ENCODE assay signal across 8 cellular contexts in genomic region chrX:317424-318067, GRCh38. TPM values are rescaled to one million over a fixed set of nuclear protein-coding genes. Genes with fewer than 3 reads are reported as not detected.
DNase-seq lines count a peak whose midpoint lies in the region; TF ChIP-seq lines count a peak whose summit lies in the region.

No MANE protein-coding gene starts in this region.

- no peak overlapping the region for H2BK120ac ChIP-seq in mesendoderm (ENCODE audit: low read depth, low read length)

- H2BK5ac ChIP-seq in mesendoderm (ENCODE audit: low read length), result no peak overlapping the region

- H3K36me3 Mint-ChIP-seq in activated T-cell treated with anti-CD3 and anti-CD28 coated beads, Interleukin-2, amount 50 U/mL, for 24 hours (ENCODE audit: low read depth), result peaks cover 20% of the 10 kb centered on the region

- H3K79me1 ChIP-seq in mesendoderm (ENCODE audit: low read length), result peaks cover 2% of the 10 kb centered on the region

- H3K27ac ChIP-seq in liver (ENCODE audit: low read depth in 1 of 2, low read length in 2 of 2), result peak overlapping the region; percentile 84 to 91
- H3K27ac ChIP-seq in tibial nerve, result peak overlapping the region; percentile 91 to 99 (median 96)
- no peak overlapping the region for H3K27ac ChIP-seq in mesendoderm (ENCODE audit: low read depth, low read length)

- H3K18ac ChIP-seq in mesendoderm (ENCODE audit: low read length), result no peak overlapping the region

- H3K4me1 ChIP-seq in adipocyte (ENCODE audit: control insufficient read depth, insufficient read depth, low read length) (peaks cover 6% of the 10 kb centered on the region), liver (ENCODE audit: control insufficient read depth in 4 of 4, insufficient read depth in 4 of 4, low read length in 3 of 4) (peaks cover 10 to 20% (median 14%) of the 10 kb centered on the region in 4 donors), tibial nerve (peaks cover 0 to 32% (median 13%) of the 10 kb centered on the region in 4 donors), mesendoderm (ENCODE audit: control insufficient read depth, low read depth, low read length) (no peaks in the 10 kb centered on the region)

- H4K8ac ChIP-seq in mesendoderm (ENCODE audit: low read depth, low read length), result no peak overlapping the region

- H2AK5ac ChIP-seq in mesendoderm (ENCODE audit: low read length), result no peak overlapping the region

- no peak overlapping the region for H3K4ac ChIP-seq in mesendoderm (ENCODE audit: low read depth, low read length)

- no peak for TF ChIP-seq CTCF in liver (IDR thresholded peaks at IDR 0.05; ENCODE audit: low read depth, low read length, missing input control)
- TF ChIP-seq CTCF in tibial nerve (IDR thresholded peaks at IDR 0.05), result no peak

- no peak for TF ChIP-seq RAD21 in liver (IDR thresholded peaks at IDR 0.05)

- no peak overlapping the region for H4K5ac ChIP-seq in mesendoderm (ENCODE audit: low read length)

- WGBS in liver, result 52% methylated on average over 28 of the region's 28 CpGs
- WGBS in tibial nerve, 2 donors, result 46 to 49% methylated on average over 18 to 27 of the region's 28 CpGs
- no CpG with 5 or more reads among the region's 28 CpGs for WGBS in mesendoderm (ENCODE audit: extremely low coverage, insufficient coverage, low lambda C conversion rate)

- H3K27me3 ChIP-seq in adipocyte (replicated peaks; ENCODE audit: control insufficient read depth, insufficient read depth, low read length), result no peaks in the 10 kb centered on the region
- no peaks in the 10 kb centered on the region for H3K27me3 ChIP-seq in liver (ENCODE audit: control insufficient read depth in 4 of 4, insufficient read depth in 4 of 4, low read length in 3 of 4)
- no peaks in the 10 kb centered on the region for H3K27me3 ChIP-seq in tibial nerve
- no peaks in the 10 kb centered on the region for H3K27me3 ChIP-seq in mesendoderm (ENCODE audit: insufficient read depth, low read length, poor library complexity)

- no peak overlapping the region for H2BK15ac ChIP-seq in mesendoderm (replicated peaks; ENCODE audit: low read depth)

- peak overlapping the region; percentile 100 for H3K27ac Mint-ChIP-seq in activated T-cell treated with anti-CD3 and anti-CD28 coated beads, Interleukin-2, amount 50 U/mL, for 24 hours

- no peak overlapping the region for H3K56ac ChIP-seq in mesendoderm (ENCODE audit: low read length)

- no peak for TF ChIP-seq POLR2A in tibial nerve (IDR thresholded peaks at IDR 0.05)

- peaks cover 5% of the 10 kb centered on the region for H3K79me2 ChIP-seq in mesendoderm (ENCODE audit: control insufficient read depth, insufficient read depth, low read length)

- H3K4me3 Mint-ChIP-seq in activated T-cell treated with anti-CD3 and anti-CD28 coated beads, Interleukin-2, amount 50 U/mL, for 24 hours, result peak overlapping the region; percentile 93

- H3K27me3 Mint-ChIP-seq in activated T-cell treated with anti-CD3 and anti-CD28 coated beads, Interleukin-2, amount 50 U/mL, for 24 hours, result no peaks in the 10 kb centered on the region

- DNase-seq in activated T-cell treated with anti-CD3 and anti-CD28 coated beads, Interleukin-2, amount 50 U/mL, for 24 hours, result no peak
- DNase-seq in activated T-cell treated with anti-CD3 and anti-CD28 coated beads, Interleukin-2, amount 50 U/mL, for 1 hour, result no peak
- DNase-seq in adipocyte (ENCODE audit: low read depth) (no peak), tibial nerve (ENCODE audit: low spot score in 2 of 2) (no peak), NCI-H1105 treated with DMSO at 0.1 percent for 48 hours (lab: John Stamatoyannopoulos, UW) (no peak), mesendoderm (no peak), HK-2 (ENCODE audit: unreplicated experiment) (no peak)

- H3K9me3 Mint-ChIP-seq in activated T-cell treated with anti-CD3 and anti-CD28 coated beads, Interleukin-2, amount 50 U/mL, for 24 hours, result no peaks in the 10 kb centered on the region

- H3K4me3 ChIP-seq in adipocyte (ENCODE audit: low read length) (peak overlapping the region; percentile 84), liver (ENCODE audit: low read depth in 1 of 3, low read length in 3 of 3) (peak overlapping the region in 2 of 3 donors; percentile 78 to 88), tibial nerve (peak overlapping the region; percentile 73 to 91 (median 80)), mesendoderm (ENCODE audit: low read length) (no peak overlapping the region)

- peaks cover 19% of the 10 kb centered on the region for H3K4me1 Mint-ChIP-seq in activated T-cell treated with anti-CD3 and anti-CD28 coated beads, Interleukin-2, amount 50 U/mL, for 24 hours (ENCODE audit: low read depth)

- H3K9ac ChIP-seq in adipocyte (ENCODE audit: low read length), result no peak overlapping the region
- no peak overlapping the region for H3K9ac ChIP-seq in liver (ENCODE audit: low read depth in 1 of 2, low read length in 2 of 2)
- H3K9ac ChIP-seq in mesendoderm (ENCODE audit: low read length), result no peak overlapping the region

- no peak overlapping the region for H3K23ac ChIP-seq in mesendoderm (ENCODE audit: low read length)

- H3K9me3 ChIP-seq in adipocyte (ENCODE audit: control insufficient read depth, low read length), result no peaks in the 10 kb centered on the region
- no peaks in the 10 kb centered on the region for H3K9me3 ChIP-seq in liver (ENCODE audit: control insufficient read depth in 4 of 4, low read length in 3 of 4)
- H3K9me3 ChIP-seq in tibial nerve, result no peaks in the 10 kb centered on the region

- no peak for TF ChIP-seq EP300 in tibial nerve (IDR thresholded peaks at IDR 0.05)

- H3K4me2 ChIP-seq in mesendoderm (ENCODE audit: low read length), result no peak overlapping the region

- peaks cover 25% of the 10 kb centered on the region for H3K36me3 ChIP-seq in adipocyte (ENCODE audit: control insufficient read depth, insufficient read depth, low read length, severe bottlenecking)
- peaks cover 7 to 25% (median 18%) of the 10 kb centered on the region in 4 donors for H3K36me3 ChIP-seq in liver (ENCODE audit: control insufficient read depth in 4 of 4, insufficient read depth in 3 of 4, low read depth in 1 of 4, low read length in 3 of 4)
- peaks cover 2 to 39% (median 3%) of the 10 kb centered on the region in 3 donors for H3K36me3 ChIP-seq in tibial nerve
- no peaks in the 10 kb centered on the region for H3K36me3 ChIP-seq in mesendoderm (ENCODE audit: control insufficient read depth, insufficient read depth, low read length)

TF ChIP-seq in liver, 16 proteins besides CTCF, POLR2A, EP300 and RAD21 (continues in another document):
- TF ChIP-seq SP1 (IDR thresholded peaks at IDR 0.05) (no peak), EGR1 (IDR thresholded peaks at IDR 0.05; ENCODE audit: low read depth in 2 of 2) (no peak), ZBTB33 (IDR thresholded peaks at IDR 0.05) (no peak), YY1 (IDR thresholded peaks at IDR 0.05) (no peak), FOXA1 (IDR thresholded peaks at IDR 0.05) (no peak), FOXA2 (IDR thresholded peaks at IDR 0.05) (no peak), JUND (IDR thresholded peaks at IDR 0.05) (no peak), RXRA (IDR thresholded peaks at IDR 0.05) (no peak), HNF4G (IDR thresholded peaks at IDR 0.05) (no peak), HNF4A (conservative IDR thresholded peaks at IDR 0.05) (no peak), TAF1 (conservative IDR thresholded peaks at IDR 0.05) (no peak), GABPA (IDR thresholded peaks at IDR 0.05 in 1 of 2, conservative IDR thresholded peaks at IDR 0.05 in 1 of 2) (no peak), NR2F2 (IDR thresholded peaks at IDR 0.05) (no peak)
- TF ChIP-seq, protein P1, sequence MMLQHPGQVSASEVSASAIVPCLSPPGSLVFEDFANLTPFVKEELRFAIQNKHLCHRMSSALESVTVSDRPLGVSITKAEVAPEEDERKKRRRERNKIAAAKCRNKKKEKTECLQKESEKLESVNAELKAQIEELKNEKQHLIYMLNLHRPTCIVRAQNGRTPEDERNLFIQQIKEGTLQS (IDR thresholded peaks at IDR 0.05), result no peak
- TF ChIP-seq, protein P2, sequence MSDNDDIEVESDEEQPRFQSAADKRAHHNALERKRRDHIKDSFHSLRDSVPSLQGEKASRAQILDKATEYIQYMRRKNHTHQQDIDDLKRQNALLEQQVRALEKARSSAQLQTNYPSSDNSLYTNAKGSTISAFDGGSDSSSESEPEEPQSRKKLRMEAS (IDR thresholded peaks at IDR 0.05), result no peak

RNA-seq across cellular contexts. Expression of gene GTPBP6, which starts 1.1 kb away (rescaled TPM):
- 10 to 100 TPM; 15.4 to 17.9 TPM for total RNA-seq in liver
- polyA plus RNA-seq in liver, result 10 to 100 TPM; 11.3 to 29.2 TPM
- 10 to 100 TPM; 39.3 to 84.1 (median 56.3) TPM for total RNA-seq in tibial nerve
- 38.4 TPM for polyA plus RNA-seq in mesendoderm (2013, experiment 1 of 2)
- polyA plus RNA-seq in mesendoderm (2013, experiment 2 of 2), result 38.5 TPM

RNA-seq across cellular contexts. Expression of gene PLCXD1, which starts 36.4 kb away (rescaled TPM):
- total RNA-seq in liver (10 to 100 TPM; 19.7 to 25.7 TPM), tibial nerve (10 to 100 TPM in 2 of 4 donors, 1 to 10 TPM in 2; 5.7 to 18.8 (median 9.2) TPM)
- polyA plus RNA-seq in liver, result 1 to 10 TPM; 2.6 to 5.9 TPM
- 24.1 TPM for polyA plus RNA-seq in mesendoderm (2013, experiment 1 of 2)
- 26.6 TPM for polyA plus RNA-seq in mesendoderm (2013, experiment 2 of 2)
